Comparison of ENCODE assay signal across 11 cellular contexts in the genomic region with DNA sequence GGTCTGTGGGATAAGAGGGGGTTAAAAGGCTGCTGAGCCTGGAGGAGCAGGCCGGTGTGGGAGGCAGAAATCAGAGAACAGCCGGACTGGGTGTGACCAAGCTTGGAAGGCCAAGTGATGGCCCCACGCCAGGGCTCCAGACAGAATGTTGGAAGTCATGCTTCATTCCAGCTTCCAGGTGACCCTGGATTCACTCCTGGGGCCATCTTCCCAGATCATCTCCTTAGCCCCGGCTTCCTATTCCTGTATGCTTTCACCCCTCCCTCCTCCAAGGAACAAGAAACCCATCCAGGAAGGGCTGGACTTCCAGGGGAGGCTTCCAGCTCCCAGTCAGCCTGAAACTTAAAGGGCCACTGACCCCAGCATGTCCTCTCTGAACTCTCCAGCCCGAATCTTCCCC. TPM values are rescaled to one million over a fixed set of nuclear protein-coding genes. Genes with fewer than 3 reads are reported as not detected.
DNase-seq lines count a peak whose midpoint lies in the region; ATAC-seq and TF ChIP-seq lines count a peak whose summit lies in the region.
"Had no signal": no experiment of that assay in that cellular context is flagged by ENCODE, and none has a peak within 500 bp of the region (broad histone marks: within the 10 kb centered on the region; RNA-seq: fewer than 3 reads in every experiment).

No MANE protein-coding gene starts in this region.

- TF ChIP-seq CTCF in fibroblast of mammary gland (conservative IDR thresholded peaks at IDR 0.05; ENCODE audit: control insufficient read depth, insufficient read depth, low read depth, low read length) (no peak), thoracic aorta (IDR thresholded peaks at IDR 0.05) (no peak)

- peaks cover 14 to 29% of the 10 kb centered on the region in 2 donors for H3K4me1 ChIP-seq in mucosa of rectum (ENCODE audit: control insufficient read depth in 2 of 2, insufficient read depth in 2 of 2, low read length in 2 of 2)
- H3K4me1 ChIP-seq in thoracic aorta (ENCODE audit: control insufficient read depth in 1 of 2, low read depth in 2 of 2) = peaks cover 36 to 73% of the 10 kb centered on the region in 2 donors

- H3K4me1 Mint-ChIP-seq in activated CD4-positive, alpha-beta memory T cell treated with anti-CD3 and anti-CD28 coated beads, Interleukin-2, amount 10 ng/mL, durations not matched to agents 7 days and 5 days = no peaks in the 10 kb centered on the region

- H3K36me3 ChIP-seq in mucosa of rectum (ENCODE audit: control insufficient read depth in 2 of 2, insufficient read depth in 2 of 2, low read length in 2 of 2) (no peaks in the 10 kb centered on the region), thoracic aorta (peaks cover 5% of the 10 kb centered on the region)

- POLR2A ChIA-PET in activated CD4-positive, alpha-beta memory T cell treated with anti-CD3 and anti-CD28 coated beads, Interleukin-2, amount 10 ng/mL, durations not matched to agents 7 days and 5 days (lab: Charles Lee) = no interaction called here

- no peaks in the 10 kb centered on the region for H3K9me3 Mint-ChIP-seq in activated CD4-positive, alpha-beta memory T cell treated with anti-CD3 and anti-CD28 coated beads, Interleukin-2, amount 10 ng/mL, durations not matched to agents 7 days and 5 days

- H3K4me3 ChIP-seq in fibroblast of mammary gland (ENCODE audit: control insufficient read depth, low read depth, low read length) = no peak overlapping the region
- peak overlapping the region; percentile 48 to 49 for H3K4me3 ChIP-seq in mucosa of rectum (ENCODE audit: low read length in 2 of 2)
- H3K4me3 ChIP-seq in thoracic aorta = peak overlapping the region; percentile 67

- H3K27me3 ChIP-seq in mucosa of rectum (ENCODE audit: control insufficient read depth in 2 of 2, insufficient read depth in 2 of 2, low read length in 2 of 2) (no peaks in the 10 kb centered on the region), thoracic aorta (replicated peaks; ENCODE audit: insufficient read depth) (no peaks in the 10 kb centered on the region)

- DNase-seq in NCI-H69 (lab: John Stamatoyannopoulos, UW) = peak; percentile 35
- peak; percentile 66 for DNase-seq in fibroblast of mammary gland (ENCODE audit: low read depth)
- no peak for DNase-seq in thoracic aorta (ENCODE audit: low spot score)
- no peak for DNase-seq in occipital lobe (lab: John Stamatoyannopoulos, UW)
- DNase-seq in activated CD4-positive, alpha-beta memory T cell treated with anti-CD3 and anti-CD28 coated beads, Interleukin-2, amount 10 ng/mL, durations not matched to agents 7 days and 5 days = no peak
- DNase-seq: erythroblast; NCI-H1048; stimulated activated naive CD4-positive, alpha-beta T cell had no signal

- H3K27me3 Mint-ChIP-seq in activated CD4-positive, alpha-beta memory T cell treated with anti-CD3 and anti-CD28 coated beads, Interleukin-2, amount 10 ng/mL, durations not matched to agents 7 days and 5 days = peaks cover 2% of the 10 kb centered on the region

- H3K36me3 Mint-ChIP-seq in activated CD4-positive, alpha-beta memory T cell treated with anti-CD3 and anti-CD28 coated beads, Interleukin-2, amount 10 ng/mL, durations not matched to agents 7 days and 5 days (ENCODE audit: low read depth) = no peaks in the 10 kb centered on the region

- ATAC-seq in thoracic aorta (ENCODE audit: insufficient number of reproducible peaks, low FRiP score, low read depth) = no peak
- ATAC-seq in GM18868 (IDR thresholded peaks at IDR 0.05; ENCODE audit: unreplicated experiment) = no peak
- ATAC-seq in GM19452 (IDR thresholded peaks at IDR 0.05; ENCODE audit: unreplicated experiment) = no peak

- no peaks in the 10 kb centered on the region for H3K9me3 ChIP-seq in mucosa of rectum (ENCODE audit: control insufficient read depth in 2 of 2, low read length in 2 of 2)
- H3K9me3 ChIP-seq in thoracic aorta = no peaks in the 10 kb centered on the region

- no peak overlapping the region for H3K4me3 Mint-ChIP-seq in activated CD4-positive, alpha-beta memory T cell treated with anti-CD3 and anti-CD28 coated beads, Interleukin-2, amount 10 ng/mL, durations not matched to agents 7 days and 5 days

- H3K9ac ChIP-seq in mucosa of rectum (ENCODE audit: low read depth in 1 of 2, low read length in 2 of 2) = peak overlapping the region in 1 of 2 donors; percentile 33

- CTCF ChIA-PET in activated CD4-positive, alpha-beta memory T cell treated with anti-CD3 and anti-CD28 coated beads, Interleukin-2, amount 10 ng/mL, durations not matched to agents 7 days and 5 days (lab: Charles Lee) = no interaction called here

- H3K27ac ChIP-seq in mucosa of rectum (ENCODE audit: low read depth in 2 of 2, low read length in 2 of 2) = peak overlapping the region; percentile 78 to 82
- H3K27ac ChIP-seq in thoracic aorta = peak overlapping the region; percentile 83 to 96

- no peak overlapping the region for H3K27ac Mint-ChIP-seq in activated CD4-positive, alpha-beta memory T cell treated with anti-CD3 and anti-CD28 coated beads, Interleukin-2, amount 10 ng/mL, durations not matched to agents 7 days and 5 days

RNA-seq across cellular contexts. Expression of a gene that starts 1.0 kb away (rescaled TPM):
- 100 to 1,000 TPM; 137 to 243 TPM for total RNA-seq in thoracic aorta
- total RNA-seq in occipital lobe = 0.16 TPM
- 1 to 10 TPM in 1 of 2 experiments, under 1 TPM in 1; 0.40 to 1.0 TPM for total RNA-seq in activated CD4-positive, alpha-beta memory T cell treated with anti-CD3 and anti-CD28 coated beads, Interleukin-2, amount 10 ng/mL, durations not matched to agents 7 days and 5 days

RNA-seq across cellular contexts. Expression of a gene that starts 18.2 kb away (rescaled TPM):
- total RNA-seq in thoracic aorta = 10 to 100 TPM; 32.0 to 44.0 TPM
- total RNA-seq in occipital lobe = 5.3 TPM
- 1 to 10 TPM; 1.5 TPM for total RNA-seq in activated CD4-positive, alpha-beta memory T cell treated with anti-CD3 and anti-CD28 coated beads, Interleukin-2, amount 10 ng/mL, durations not matched to agents 7 days and 5 days

Comparison
In these comparisons a context has a peak if more than half of its experiments do, and no peak if none do; other contexts are left out.
1. DNase-seq: peak in NCI-H69 (single experiment) and fibroblast of mammary gland (single experiment); none in thoracic aorta (single experiment), occipital lobe (single experiment) and activated CD4-positive, alpha-beta memory T cell treated with anti-CD3 and anti-CD28 coated beads, Interleukin-2, amount 10 ng/mL, durations not matched to agents 7 days and 5 days (single experiment).
2. RNA of a gene that starts 1.0 kb away (total RNA-seq): 137 to 243 TPM in thoracic aorta; 0.40 to 1.0 TPM in activated CD4-positive, alpha-beta memory T cell treated with anti-CD3 and anti-CD28 coated beads, Interleukin-2, amount 10 ng/mL, durations not matched to agents 7 days and 5 days and 0.16 TPM in occipital lobe (single experiment); every median in the first group is over 10 times any median in the second.